11 cellular contexts compared by ENCODE assay signal in the genomic region with DNA sequence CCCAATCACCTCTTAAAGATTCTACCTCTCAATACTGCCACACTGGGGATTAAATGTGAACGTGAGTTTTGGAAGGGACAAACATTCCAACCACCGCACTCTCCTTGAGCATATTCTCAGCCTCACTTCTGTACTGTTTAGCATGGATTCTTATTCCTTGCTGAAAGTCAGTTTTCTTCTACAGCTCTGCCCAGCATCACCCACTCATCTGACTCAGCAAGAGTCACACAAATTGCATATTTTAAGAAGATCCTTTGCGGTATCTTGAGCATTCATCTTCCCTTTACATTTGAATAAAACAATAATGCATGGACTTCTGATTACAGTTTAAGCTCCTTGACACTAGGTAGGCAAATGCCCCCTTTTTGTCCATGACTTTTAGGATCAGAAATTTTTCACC.
DNase-seq lines count a peak whose midpoint lies in the region; ATAC-seq and TF ChIP-seq lines count a peak whose summit lies in the region.
"Had no signal": no experiment of that assay in that cellular context is flagged by ENCODE, and none has a peak within 500 bp of the region (broad histone marks: within the 10 kb centered on the region; RNA-seq: fewer than 3 reads in every experiment).

No MANE protein-coding gene starts in this region.

- H3K4me1 ChIP-seq in gastrocnemius medialis (peaks cover 91 to 93% of the 10 kb centered on the region in 2 donors), upper lobe of left lung (peaks cover 34 to 59% (median 47%) of the 10 kb centered on the region in 4 donors)

- H3K27me3 ChIP-seq in gastrocnemius medialis (no peaks in the 10 kb centered on the region), upper lobe of left lung (no peaks in the 10 kb centered on the region)
- H3K27me3 ChIP-seq: tibial nerve had no signal

- WGBS in upper lobe of left lung, 2 donors = 86 to 93% methylated on average over 3 of the region's 3 CpGs

- H3K27ac ChIP-seq in gastrocnemius medialis (peak overlapping the region; percentile 12 to 67 (median 37)), upper lobe of left lung (no peak overlapping the region)

- in situ Hi-C loops in gastrocnemius medialis (cut with MboI; ENCODE audit: low sequenced_read_pairs in 4 of 4) = loop anchor here in 2 of 4 donors (25.0 kb wide), 2 partner anchors 236 to 361 kb away; no protein-coding TSS in a partner anchor

- peaks cover 0 to 26% of the 10 kb centered on the region in 2 donors for H3K36me3 ChIP-seq in gastrocnemius medialis
- H3K36me3 ChIP-seq in upper lobe of left lung = peaks cover 0 to 30% (median 8%) of the 10 kb centered on the region in 4 donors

- no peak for ATAC-seq in gastrocnemius medialis
- no peak for ATAC-seq in GM18867 (IDR thresholded peaks at IDR 0.05; ENCODE audit: unreplicated experiment)
- ATAC-seq in upper lobe of left lung (ENCODE audit: low FRiP score in 2 of 2) = no peak

- no peak for TF ChIP-seq EP300 in upper lobe of left lung (IDR thresholded peaks at IDR 0.05)

- DNase-seq in EH (ENCODE audit: low read depth) (peak; percentile 85), RKO (ENCODE audit: low spot score) (peak; percentile 75), epithelial cell of esophagus (ENCODE audit: low read depth) (peak; percentile 60), gastrocnemius medialis (no peak), HuH-7.5 (ENCODE audit: low spot score) (no peak), upper lobe of left lung (no peak)
- DNase-seq: DMS79; stimulated activated CD4-positive, alpha-beta T cell treated with anti-CD3 and anti-CD28 coated beads, Interleukin-2, amount 100 ng/mL, for 48 hours had no signal

- H3K4me3 ChIP-seq in epithelial cell of esophagus (ENCODE audit: low read length) = no peak overlapping the region
- no peak overlapping the region for H3K4me3 ChIP-seq in gastrocnemius medialis
- H3K4me3 ChIP-seq in upper lobe of left lung = no peak overlapping the region
- H3K4me3 ChIP-seq: coronary artery, tibial nerve had no signal

- TF ChIP-seq POLR2A in gastrocnemius medialis (IDR thresholded peaks at IDR 0.05) (no peak), upper lobe of left lung (IDR thresholded peaks at IDR 0.05) (no peak)

- TF ChIP-seq CTCF in epithelial cell of esophagus (IDR thresholded peaks at IDR 0.05; ENCODE audit: insufficient read depth, low read depth, low read length, missing control alignments) (no peak), gastrocnemius medialis (IDR thresholded peaks at IDR 0.05 in 4 of 5, conservative IDR thresholded peaks at IDR 0.05 in 1 of 5) (no peak), upper lobe of left lung (IDR thresholded peaks at IDR 0.05) (no peak)

- no peaks in the 10 kb centered on the region for H3K9me3 ChIP-seq in gastrocnemius medialis
- no peaks in the 10 kb centered on the region for H3K9me3 ChIP-seq in upper lobe of left lung
- H3K9me3 ChIP-seq: tibial nerve had no signal

- intact Hi-C loops in gastrocnemius medialis (cut with DNase I; ENCODE audit: low total_unique reads) = no loop called here

Comparison
In these comparisons a context has a peak if more than half of its experiments do, and no peak if none do; other contexts are left out.
1. DNase-seq: peak in EH (single experiment), RKO (single experiment) and epithelial cell of esophagus (single experiment); none in gastrocnemius medialis (0 of 2), HuH-7.5 (single experiment) and upper lobe of left lung (0 of 2).
2. H3K27ac ChIP-seq: peak in gastrocnemius medialis (4 of 4); none in upper lobe of left lung (0 of 4).